9 cellular contexts compared by ENCODE assay signal in genomic region chr12:46660719-46661118, GRCh38.
A peak's percentile ranks its signal among the peaks of the same experiment; 100 is the strongest.
DNase-seq lines count a peak whose midpoint lies in the region; ATAC-seq and TF ChIP-seq lines count a peak whose summit lies in the region.
"Had no signal": no experiment of that assay in that cellular context is flagged by ENCODE, and none has a peak within 500 bp of the region (broad histone marks: within the 10 kb centered on the region; RNA-seq: fewer than 3 reads in every experiment).

No MANE protein-coding gene starts in this region.

- no peaks in the 10 kb centered on the region for H3K36me3 ChIP-seq in HCT116 (ENCODE audit: control insufficient read depth in 1 of 2, insufficient read depth in 2 of 2, low read length in 2 of 2)
- no peaks in the 10 kb centered on the region for H3K36me3 ChIP-seq in Panc1 (ENCODE audit: control insufficient read depth, insufficient read depth, low read length)
- no peaks in the 10 kb centered on the region for H3K36me3 ChIP-seq in fibroblast of lung (ENCODE audit: control insufficient read depth, insufficient read depth, low read length)
- H3K36me3 ChIP-seq in skeletal muscle satellite cell (ENCODE audit: insufficient read depth, low read length) = no peaks in the 10 kb centered on the region
- H3K36me3 ChIP-seq: HAP-1 had no signal

- no peak for TF ChIP-seq RAD21 in HCT116 (IDR thresholded peaks at IDR 0.05; ENCODE audit: low read depth)

- RAD21 ChIA-PET in HCT116 (lab: Charles Lee; ENCODE audit: low non-redundant PET in 1 of 2, low total read pairs in 2 of 2, uncharacterized antibody in 2 of 2, unreplicated experiment in 2 of 2) = interaction anchor here in 1 of 2 experiments (1.0 kb wide), 1 partner anchor 229 kb away, joined by 4 read pairs; no protein-coding TSS in a partner anchor

- intact Hi-C loops in HCT116 (cut with micrococcal nuclease) = loop anchor here (2.0 to 10.0 kb wide), 5 partner anchors 108 to 303 kb away; partner anchors contain the start of gene SLC38A2
- intact Hi-C loops in Panc1 (cut with micrococcal nuclease; ENCODE audit: unreplicated experiment) = loop anchor here (5.0 to 10.0 kb wide), 2 partner anchors 103 to 186 kb away; no protein-coding TSS in a partner anchor

- H3K4me2 ChIP-seq in HCT116 (ENCODE audit: low read length) (peak overlapping the region; percentile 29), fibroblast of lung (ENCODE audit: extremely low read depth, insufficient read depth, low read length) (peak overlapping the region; percentile 42), skeletal muscle satellite cell (ENCODE audit: low read length) (peak overlapping the region; percentile 7)

- TF ChIP-seq CTCF in HCT116 (IDR thresholded peaks at IDR 0.05 in 2 of 3, conservative IDR thresholded peaks at IDR 0.05 in 1 of 3; ENCODE audit: borderline replicate concordance in 1 of 3, insufficient read depth in 1 of 3, low read depth in 2 of 3, low read length in 2 of 3) (no peak), Panc1 (IDR thresholded peaks at IDR 0.05) (no peak), fibroblast of lung (conservative IDR thresholded peaks at IDR 0.05 in 1 of 2, IDR thresholded peaks at IDR 0.05 in 1 of 2; ENCODE audit: low read depth in 1 of 2, low read length in 2 of 2) (no peak)

- H3K9me3 ChIP-seq in HCT116 (ENCODE audit: control insufficient read depth in 1 of 2, insufficient read depth in 1 of 2, low read depth in 1 of 2, low read length in 2 of 2) (no peaks in the 10 kb centered on the region), Panc1 (ENCODE audit: control insufficient read depth, insufficient read depth, low read depth, low read length) (no peaks in the 10 kb centered on the region; the same call in 1 of the 2 replicates), fibroblast of lung (ENCODE audit: control insufficient read depth, insufficient read depth, low read depth, low read length) (no peaks in the 10 kb centered on the region), skeletal muscle satellite cell (replicated peaks; ENCODE audit: low read length) (no peaks in the 10 kb centered on the region)
- H3K9me3 ChIP-seq: HAP-1 had no signal

- CTCF ChIA-PET in HCT116 (lab: Charles Lee) (interaction anchor here (1.0 to 2.1 kb wide), 9 partner anchors 14 to 535 kb away, joined by 3 to 8 read pairs (median 4); no protein-coding TSS in a partner anchor), Panc1 (lab: Charles Lee) (interaction anchor here (0.6 to 1.0 kb wide), 2 partner anchors 14 to 274 kb away, joined by 3 read pairs; no protein-coding TSS in a partner anchor)

- peak overlapping the region; percentile 21; the same call in 1 of the 2 replicates for H3K27ac ChIP-seq in HCT116 (ENCODE audit: low read depth, low read length)
- peak overlapping the region; percentile 89 for H3K27ac ChIP-seq in Panc1 (ENCODE audit: low read length)
- H3K27ac ChIP-seq in fibroblast of lung (ENCODE audit: insufficient read depth, low read length) = peak overlapping the region; percentile 67

- in situ Hi-C loops in Panc1 (cut with HindIII; ENCODE audit: low pct_unique_long_range_greater_than_20kb, low sequenced_read_pairs) = no loop called here

- BruUV-seq in HCT116 (replicated peaks; lab: Mats Ljungman, UMichigan) = no TSS peak
- BruUV-seq in Panc1 (replicated peaks; lab: Mats Ljungman, UMichigan) = no TSS peak

- H3K27me3 ChIP-seq in HCT116 (ENCODE audit: insufficient read depth, low read length) (no peaks in the 10 kb centered on the region), Panc1 (ENCODE audit: control insufficient read depth, insufficient read depth, low read length) (no peaks in the 10 kb centered on the region), fibroblast of lung (ENCODE audit: control insufficient read depth, insufficient read depth, low read length) (no peaks in the 10 kb centered on the region), skeletal muscle satellite cell (ENCODE audit: control insufficient read depth, insufficient read depth, low read length) (no peaks in the 10 kb centered on the region)

- DNase-seq in HCT116 (ENCODE audit: low read depth, low spot score) (no peak), Panc1 (ENCODE audit: low read depth, low spot score) (no peak), fibroblast of lung (ENCODE audit: low read depth in 2 of 2) (peak in 1 of 2 donors; percentile 80), NCI-H1092 treated with DMSO at 0.1 percent for 48 hours (lab: John Stamatoyannopoulos, UW) (no peak), SHP77 treated with DMSO at 0.1 percent for 48 hours (lab: John Stamatoyannopoulos, UW) (no peak), putamen (ENCODE audit: low spot score) (no peak)

- no peaks in the 10 kb centered on the region for H3K9me2 ChIP-seq in HCT116 (ENCODE audit: insufficient read depth)

- H3K79me2 ChIP-seq in HCT116 (ENCODE audit: insufficient read depth, low read length) = no peaks in the 10 kb centered on the region
- no peaks in the 10 kb centered on the region for H3K79me2 ChIP-seq in fibroblast of lung (ENCODE audit: control insufficient read depth, insufficient read depth, low read length)

- POLR2A ChIA-PET in HCT116 (lab: Charles Lee) (interaction anchor here (0.7 to 1.1 kb wide), 3 partner anchors 104 to 285 kb away, joined by 3 to 7 read pairs (median 4); no protein-coding TSS in a partner anchor), Panc1 (lab: Charles Lee) (no interaction called here)

- H2AFZ ChIP-seq in HCT116 (ENCODE audit: low read depth, low read length, poor library complexity, severe bottlenecking) (no peak overlapping the region), fibroblast of lung (ENCODE audit: low read length) (no peak overlapping the region)

- H4K20me1 ChIP-seq in HCT116 (ENCODE audit: insufficient read depth) (no peaks in the 10 kb centered on the region), fibroblast of lung (ENCODE audit: control insufficient read depth, extremely low read depth, insufficient read depth, low read length) (no peaks in the 10 kb centered on the region)

- no peak for ATAC-seq in HCT116
- ATAC-seq in Panc1 = no peak; the same call in 1 of the 2 replicates
- no peak for ATAC-seq in GM21526 (IDR thresholded peaks at IDR 0.05; ENCODE audit: low FRiP score, unreplicated experiment)

- H3K4me1 ChIP-seq in HCT116 (ENCODE audit: control insufficient read depth in 1 of 2, insufficient read depth in 2 of 2, low read length in 2 of 2) = peaks cover 47 to 59% of the 10 kb centered on the region in 2 experiments
- peaks cover 77% of the 10 kb centered on the region for H3K4me1 ChIP-seq in Panc1 (ENCODE audit: control insufficient read depth, insufficient read depth, low read length)
- peaks cover 42% of the 10 kb centered on the region for H3K4me1 ChIP-seq in fibroblast of lung (ENCODE audit: control insufficient read depth, extremely low read depth, insufficient read depth, low read length)
- H3K4me1 ChIP-seq in skeletal muscle satellite cell (ENCODE audit: control insufficient read depth, insufficient read depth, low read length) = peaks cover 75% of the 10 kb centered on the region

- TF ChIP-seq POLR2A in HCT116 (IDR thresholded peaks at IDR 0.05; ENCODE audit: borderline replicate concordance, extremely low read depth, insufficient read depth, insufficient read length) = no peak

- H3K9ac ChIP-seq in HCT116 (ENCODE audit: low read length) (peak overlapping the region; percentile 20; the same call in 1 of the 2 replicates), fibroblast of lung (ENCODE audit: insufficient read depth, low read length) (no peak overlapping the region), skeletal muscle satellite cell (ENCODE audit: low read depth, low read length) (peak overlapping the region; percentile 56)

- H3K4me3 ChIP-seq in HCT116 (replicated peaks in 1 of 2; ENCODE audit: low read depth in 1 of 2, low read length in 2 of 2) = no peak overlapping the region
- H3K4me3 ChIP-seq in Panc1 (ENCODE audit: low read depth in 2 of 2, low read length in 2 of 2) = no peak overlapping the region
- peak overlapping the region in 2 of 4 experiments; percentile 5 to 19 for H3K4me3 ChIP-seq in fibroblast of lung (replicated peaks in 1 of 4; ENCODE audit: control extremely low read depth in 1 of 4, insufficient read depth in 1 of 4, low read depth in 3 of 4, low read length in 4 of 4)
- no peak overlapping the region for H3K4me3 ChIP-seq in skeletal muscle satellite cell (ENCODE audit: low read length)
- H3K4me3 ChIP-seq: HAP-1 had no signal

TF ChIP-seq in HCT116, 20 proteins besides CTCF, POLR2A, EP300 and RAD21:
- TF ChIP-seq ELF1 (IDR thresholded peaks at IDR 0.05; ENCODE audit: borderline replicate concordance, low read depth) (no peak), CBX3 (IDR thresholded peaks at IDR 0.05; ENCODE audit: low read depth) (no peak)
TF ChIP-seq in HCT116: peak in this region for 0.

Comparison
In these comparisons a context has a peak if more than half of its experiments do, and no peak if none do; other contexts are left out.
1. H3K27ac ChIP-seq: peak in every context shown above with its lines; median percentile 89 in Panc1; 67 in fibroblast of lung; 21 in HCT116.